19 cellular contexts compared by ENCODE assay signal in genomic region chr20:51633430-51633829, GRCh38.
DNase-seq lines count a peak whose midpoint lies in the region; ATAC-seq and TF ChIP-seq lines count a peak whose summit lies in the region.
"Had no signal": no experiment of that assay in that cellular context is flagged by ENCODE, and none has a peak within 500 bp of the region (broad histone marks: within the 10 kb centered on the region; RNA-seq: fewer than 3 reads in every experiment).

No MANE protein-coding gene starts in this region.

- H3K36me3 Mint-ChIP-seq in activated CD4-positive, alpha-beta T cell treated with anti-CD3 and anti-CD28 coated beads, Interleukin-2, amount 10 ng/mL, durations not matched to agents 24 days and 14 days (ENCODE audit: low read depth) = peaks cover 2% of the 10 kb centered on the region
- H3K36me3 Mint-ChIP-seq in mesothelial cell of epicardium = peaks cover 31% of the 10 kb centered on the region

- H3K4me1 ChIP-seq in PC-9 (replicated peaks; ENCODE audit: insufficient read depth) (peaks cover 44% of the 10 kb centered on the region), tibial nerve (peaks cover 3 to 48% (median 25%) of the 10 kb centered on the region in 4 donors)
- H3K4me1 ChIP-seq: BE2C had no signal

- no peaks in the 10 kb centered on the region for H4K20me1 ChIP-seq in PC-9 (ENCODE audit: insufficient read depth)

- TF ChIP-seq CTCF in PC-9 (conservative IDR thresholded peaks at IDR 0.05) (no peak), mesothelial cell of epicardium (IDR thresholded peaks at IDR 0.05; ENCODE audit: unreplicated experiment) (no peak), tibial nerve (IDR thresholded peaks at IDR 0.05) (no peak)

- H3K27me3 Mint-ChIP-seq in activated CD4-positive, alpha-beta T cell treated with anti-CD3 and anti-CD28 coated beads, Interleukin-2, amount 10 ng/mL, durations not matched to agents 24 days and 14 days = peaks cover 15% of the 10 kb centered on the region
- no peaks in the 10 kb centered on the region for H3K27me3 Mint-ChIP-seq in mesothelial cell of epicardium (ENCODE audit: low read depth)

- H3K27me3 ChIP-seq in PC-9 (ENCODE audit: insufficient read depth, low read depth) (no peaks in the 10 kb centered on the region), tibial nerve (no peaks in the 10 kb centered on the region)

- intact Hi-C loops in activated CD4-positive, alpha-beta T cell treated with anti-CD3 and anti-CD28 coated beads, Interleukin-2, amount 10 ng/mL, durations not matched to agents 24 days and 14 days (cut with micrococcal nuclease) = loop anchor here (10.0 kb wide), 1 partner anchor 569 kb away; no protein-coding TSS in a partner anchor
- intact Hi-C loops in PC-9 (cut with micrococcal nuclease; ENCODE audit: unreplicated experiment) = no loop called here

- ATAC-seq in HG03571 (IDR thresholded peaks at IDR 0.05; ENCODE audit: unreplicated experiment) (no peak), HG03432 (IDR thresholded peaks at IDR 0.05; ENCODE audit: unreplicated experiment) (no peak)

- CTCF ChIA-PET in PC-9 (lab: Charles Lee) = interaction anchor here (0.6 kb wide), 1 partner anchor 11 kb away, joined by 4 read pairs; no protein-coding TSS in a partner anchor

- POLR2A ChIA-PET in PC-9 (lab: Charles Lee; ENCODE audit: unreplicated experiment) = no interaction called here

- no peaks in the 10 kb centered on the region for H3K9me2 ChIP-seq in PC-9 (ENCODE audit: insufficient read depth)
- H3K9me2 ChIP-seq: SK-N-SH had no signal

- no peak for DNase-seq in activated CD4-positive, alpha-beta T cell treated with anti-CD3 and anti-CD28 coated beads, Interleukin-2, amount 10 ng/mL, durations not matched to agents 24 days and 14 days
- no peak for DNase-seq in activated CD4-positive, alpha-beta T cell treated with anti-CD3 and anti-CD28 coated beads for 4 hours
- DNase-seq in PC-9 (peak in 1 of 2 experiments; percentile 52), mesothelial cell of epicardium (ENCODE audit: low spot score in 2 of 2, unreplicated experiment in 2 of 2) (no peak), tibial nerve (ENCODE audit: low spot score in 2 of 2) (no peak), DMS79 (lab: John Stamatoyannopoulos, UW) (no peak)
- DNase-seq: 8988T; BE2C; CD8-positive, alpha-beta memory T cell; NCI-H1092 treated with DMSO at 0.1 percent for 48 hours; NCI-H146; NCI-H2029 treated with DMSO at 0.1 percent for 48 hours; NCI-H2171; NCI-H510A; NCI-H748 treated with DMSO at 0.1 percent for 48 hours; SHP77; SK-N-SH had no signal

- WGBS in tibial nerve, 2 donors = 91 to 95% methylated on average over 3 of the region's 3 CpGs

- H3K4me2 ChIP-seq in PC-9 = peak overlapping the region; percentile 42
- H3K4me2 ChIP-seq: SK-N-SH had no signal

- TF ChIP-seq POLR2A in tibial nerve (IDR thresholded peaks at IDR 0.05) = no peak

- H3K4me3 ChIP-seq in PC-9 = no peak overlapping the region
- no peak overlapping the region for H3K4me3 ChIP-seq in tibial nerve

- H3K79me2 ChIP-seq in PC-9 (ENCODE audit: low read depth) = 0 out of 2 replicates have a peak, but pooled peaks cover 5% of the 10 kb centered on the region

- no TSS peak for BruUV-seq in PC-9 (replicated peaks; lab: Mats Ljungman, UMichigan)

- H3F3A ChIP-seq in PC-9 (ENCODE audit: insufficient read depth, low read depth) = peaks cover 35% of the 10 kb centered on the region

- peak overlapping the region; percentile 51 for H3K27ac ChIP-seq in PC-9
- peak overlapping the region in 3 of 4 donors; percentile 8 to 91 (median 13) for H3K27ac ChIP-seq in tibial nerve

- no peak overlapping the region for H2AFZ ChIP-seq in PC-9

- H3K9me3 Mint-ChIP-seq in activated CD4-positive, alpha-beta T cell treated with anti-CD3 and anti-CD28 coated beads, Interleukin-2, amount 10 ng/mL, durations not matched to agents 24 days and 14 days = no peaks in the 10 kb centered on the region
- H3K9me3 Mint-ChIP-seq in mesothelial cell of epicardium = no peaks in the 10 kb centered on the region
- H3K9me3 Mint-ChIP-seq: CD8-positive, alpha-beta memory T cell had no signal

- H3K27ac Mint-ChIP-seq in activated CD4-positive, alpha-beta T cell treated with anti-CD3 and anti-CD28 coated beads, Interleukin-2, amount 10 ng/mL, durations not matched to agents 24 days and 14 days = peak overlapping the region; percentile 34
- peak overlapping the region; percentile 58 for H3K27ac Mint-ChIP-seq in mesothelial cell of epicardium

- no peak overlapping the region for H3K4me3 Mint-ChIP-seq in activated CD4-positive, alpha-beta T cell treated with anti-CD3 and anti-CD28 coated beads, Interleukin-2, amount 10 ng/mL, durations not matched to agents 24 days and 14 days
- H3K4me3 Mint-ChIP-seq in mesothelial cell of epicardium = no peak overlapping the region
- H3K4me3 Mint-ChIP-seq: CD8-positive, alpha-beta memory T cell had no signal

- H3K4me1 Mint-ChIP-seq in activated CD4-positive, alpha-beta T cell treated with anti-CD3 and anti-CD28 coated beads, Interleukin-2, amount 10 ng/mL, durations not matched to agents 24 days and 14 days = peaks cover 32% of the 10 kb centered on the region
- H3K4me1 Mint-ChIP-seq in mesothelial cell of epicardium = peaks cover 37% of the 10 kb centered on the region

- H3K9me3 ChIP-seq in PC-9 (ENCODE audit: insufficient read depth, low read depth) (no peaks in the 10 kb centered on the region), tibial nerve (no peaks in the 10 kb centered on the region)
- H3K9me3 ChIP-seq: BE2C, SK-N-SH had no signal

- TF ChIP-seq EP300 in tibial nerve (IDR thresholded peaks at IDR 0.05) = no peak

- H3K36me3 ChIP-seq in PC-9 (ENCODE audit: low read depth) (no peaks in the 10 kb centered on the region), tibial nerve (no peaks in the 10 kb centered on the region)
- H3K36me3 ChIP-seq: BE2C had no signal
